Comparison of ENCODE assay signal across 5 cellular contexts in the genomic region with DNA sequence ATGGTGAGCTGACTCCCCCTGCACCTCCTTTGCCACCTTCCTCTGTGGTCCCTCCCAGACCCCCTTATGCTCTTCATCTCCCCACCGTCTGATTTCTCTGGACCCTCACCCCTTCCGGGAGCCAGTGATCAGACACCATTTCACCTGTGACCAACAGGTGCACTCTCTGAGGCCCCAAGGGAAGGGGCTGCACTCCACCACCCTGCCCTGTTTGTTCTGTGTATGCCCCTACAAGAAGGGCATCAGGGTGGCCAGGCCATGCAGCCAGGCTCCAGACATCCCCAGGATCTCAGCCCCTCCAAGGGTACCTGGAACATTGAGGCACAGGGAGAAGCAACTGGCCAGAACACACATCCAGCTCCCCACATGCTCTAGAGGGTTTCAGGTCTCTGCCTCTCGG. TPM values are rescaled to one million over a fixed set of nuclear protein-coding genes. Genes with fewer than 3 reads are reported as not detected.
"Had no signal": no experiment of that assay in that cellular context is flagged by ENCODE, and none has a peak within 500 bp of the region (broad histone marks: within the 10 kb centered on the region; RNA-seq: fewer than 3 reads in every experiment).

No MANE protein-coding gene starts in this region.

RNA-seq across cellular contexts. Expression of a gene that starts 42.2 kb away (rescaled TPM):
- total RNA-seq: HepG2, HT-29, IMR-90, K562 had no signal
- polyA plus RNA-seq: IgD-negative memory B cell, IMR-90, K562 had no signal
